Comparison of ENCODE assay signal across 27 cellular contexts in the genomic region with DNA sequence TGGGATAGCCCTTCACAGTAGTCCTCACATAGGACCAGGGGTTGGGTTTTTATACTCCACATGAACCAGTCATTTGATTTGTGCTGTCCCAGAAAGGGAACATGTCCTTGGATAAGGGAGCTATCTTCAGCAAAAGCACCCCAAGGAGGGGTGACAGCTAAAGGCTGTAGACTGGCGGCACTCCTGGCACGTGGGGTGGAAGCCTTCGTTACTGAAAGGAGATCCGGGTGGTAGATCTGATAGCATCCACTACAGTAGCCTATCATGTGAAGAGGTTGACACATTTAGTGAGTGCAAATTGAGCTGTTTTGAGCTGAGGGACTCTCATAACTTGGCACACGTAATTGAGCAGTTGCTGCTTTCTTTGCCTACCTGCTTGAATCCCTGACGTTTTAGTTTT.
"Had no signal": no experiment of that assay in that cellular context is flagged by ENCODE, and none has a peak within 500 bp of the region (broad histone marks: within the 10 kb centered on the region; RNA-seq: fewer than 3 reads in every experiment).

No MANE protein-coding gene starts in this region.

- H3K27me3 Mint-ChIP-seq: activated B cell treated with CpG ODN at 0.5 μM for 24 hours; activated CD4-positive, alpha-beta T cell treated with anti-CD3 and anti-CD28 coated beads, Interleukin-2, amount 10 ng/mL, durations not matched to agents 24 days and 14 days; activated naive CD8-positive, alpha-beta T cell; activated T-helper 17 cell treated with anti-CD3 and anti-CD28 coated beads, Interleukin-2, amount 50 U/mL, for 72 hours; brain; central memory CD8-positive, alpha-beta T cell had no signal

- H3K9me3 Mint-ChIP-seq: activated B cell treated with CpG ODN at 0.5 μM for 24 hours; activated CD4-positive, alpha-beta T cell treated with anti-CD3 and anti-CD28 coated beads, Interleukin-2, amount 10 ng/mL, durations not matched to agents 24 days and 14 days had no signal

- H3K27ac Mint-ChIP-seq: activated B cell treated with CpG ODN at 0.5 μM for 24 hours; activated CD4-positive, alpha-beta T cell treated with anti-CD3 and anti-CD28 coated beads, Interleukin-2, amount 10 ng/mL, durations not matched to agents 24 days and 14 days; activated naive CD4-positive, alpha-beta T cell treated with anti-CD3 and anti-CD28 coated beads for 36 hours; activated naive CD8-positive, alpha-beta T cell; activated T-helper 17 cell treated with anti-CD3 and anti-CD28 coated beads, Interleukin-2, amount 50 U/mL, for 72 hours; brain had no signal

- H3K4me3 Mint-ChIP-seq: activated B cell treated with CpG ODN at 0.5 μM for 24 hours; activated CD4-positive, alpha-beta T cell treated with anti-CD3 and anti-CD28 coated beads, Interleukin-2, amount 10 ng/mL, durations not matched to agents 24 days and 14 days; activated naive CD4-positive, alpha-beta T cell treated with anti-CD3 and anti-CD28 coated beads for 36 hours; activated naive CD8-positive, alpha-beta T cell; activated T-cell treated with anti-CD3 and anti-CD28 coated beads, Interleukin-2, amount 50 U/mL, for 4 hours; activated T-helper 17 cell treated with anti-CD3 and anti-CD28 coated beads, Interleukin-2, amount 50 U/mL, for 72 hours; brain; central memory CD8-positive, alpha-beta T cell had no signal

- FAIRE-seq: astrocyte, TTC549 had no signal

- H3K4me1 Mint-ChIP-seq: activated B cell treated with CpG ODN at 0.5 μM for 24 hours; activated CD4-positive, alpha-beta T cell treated with anti-CD3 and anti-CD28 coated beads, Interleukin-2, amount 10 ng/mL, durations not matched to agents 24 days and 14 days; activated T-helper 17 cell treated with anti-CD3 and anti-CD28 coated beads, Interleukin-2, amount 50 U/mL, for 72 hours; brain; central memory CD8-positive, alpha-beta T cell had no signal

- H3K36me3 Mint-ChIP-seq: activated naive CD8-positive, alpha-beta T cell; brain had no signal

- DNase-seq: activated B cell treated with CpG ODN at 0.5 μM for 24 hours; activated CD4-positive, alpha-beta T cell treated with anti-CD3 and anti-CD28 coated beads for 1 hour; activated CD4-positive, alpha-beta T cell treated with anti-CD3 and anti-CD28 coated beads, Interleukin-2, amount 10 ng/mL, durations not matched to agents 24 days and 14 days; activated CD4-positive, alpha-beta T cell treated with anti-CD3 and anti-CD28 coated beads, Interleukin-2, amount 50 U/mL, for 48 hours; activated CD8-positive, alpha-beta memory T cell treated with anti-CD3 and anti-CD28 coated beads for 24 hours; activated gamma-delta T cell; activated naive CD4-positive, alpha-beta T cell treated with anti-CD3 and anti-CD28 coated beads for 36 hours; activated T-cell treated with anti-CD3 and anti-CD28 coated beads, Interleukin-2, amount 50 U/mL, for 4 hours; amygdala; MM.1S; NCI-H146; NCI-H187 treated with DMSO at 0.1 percent for 48 hours; NCI-H2107; NCI-H2227 treated with DMSO at 0.1 percent for 48 hours; NCI-H446 treated with DMSO at 0.1 percent for 48 hours; NCI-H526; NCI-H82; PC-3; SIG-M5; T-helper 2 cell; T1000 had no signal
